Comparison of ENCODE assay signal across 13 cellular contexts in the genomic region with DNA sequence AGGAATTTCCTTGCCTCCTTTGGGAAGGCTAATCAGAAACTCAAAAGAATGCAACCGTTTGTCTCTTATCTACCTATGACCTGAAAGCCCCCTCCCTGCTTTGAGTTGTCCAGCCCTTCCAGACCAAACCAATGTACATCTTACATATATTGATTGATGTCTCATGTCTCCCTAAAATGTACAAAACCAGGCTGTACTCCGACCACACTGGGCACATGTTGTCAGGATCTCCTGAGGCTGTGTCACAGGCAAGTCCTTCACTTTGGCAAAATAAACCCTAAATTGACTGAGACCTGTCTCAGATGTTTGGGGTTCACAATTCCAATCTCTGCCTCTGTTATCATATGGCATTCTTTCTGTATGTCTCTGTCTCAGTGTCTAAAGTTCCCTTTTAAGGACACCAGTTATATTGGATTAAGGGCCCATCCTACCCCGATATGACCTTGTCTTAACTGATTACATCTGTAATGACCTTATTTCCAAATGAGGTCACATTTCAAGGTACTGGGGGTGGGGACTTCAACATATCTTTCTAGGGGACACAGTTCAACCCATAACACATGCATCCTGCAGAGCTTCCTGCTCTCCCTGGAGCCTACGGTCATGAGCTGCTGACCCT.
DNase-seq lines count a peak whose midpoint lies in the region; ATAC-seq, FAIRE-seq and TF ChIP-seq lines count a peak whose summit lies in the region.
"Had no signal": no experiment of that assay in that cellular context is flagged by ENCODE, and none has a peak within 500 bp of the region (broad histone marks: within the 10 kb centered on the region; RNA-seq: fewer than 3 reads in every experiment).

No MANE protein-coding gene starts in this region.

- H3K27me3 Mint-ChIP-seq in T-helper 2 cell treated with Interferon-gamma antibody and Interleukin-4, amounts not matched to agents 5 μg/mL and 100 μg/mL, for 36 hours (ENCODE audit: low read depth), result no peaks in the 10 kb centered on the region

- TF ChIP-seq RAD21 in K562 (CRISPR knock-in tag; conservative IDR thresholded peaks at IDR 0.05 in 1 of 2, IDR thresholded peaks at IDR 0.05 in 1 of 2), result no peak

- H3K9me1 ChIP-seq in K562 (ENCODE audit: control insufficient read depth, insufficient read depth, low read length), result no peaks in the 10 kb centered on the region

- POLR2A ChIA-PET in K562 (lab: Yijun Ruan, JAX), result interaction anchor here (0.8 to 1.0 kb wide), 3 partner anchors 8 to 20 kb away, joined by 3 to 4 read pairs (median 4); no protein-coding TSS in a partner anchor

- WGBS in K562 (ENCODE audit: insufficient coverage, low coverage, missing lambda C conversion rate), result 56% methylated on average over 4 of the region's 4 CpGs

- no peaks in the 10 kb centered on the region for H3K79me2 ChIP-seq in K562 (ENCODE audit: control insufficient read depth, insufficient read depth, low read length)

- H3K27me3 ChIP-seq in K562 (ENCODE audit: control insufficient read depth in 2 of 2, insufficient read depth in 2 of 2, low read length in 2 of 2), result no peaks in the 10 kb centered on the region
- no peaks in the 10 kb centered on the region for H3K27me3 ChIP-seq in neutrophil
- H3K27me3 ChIP-seq in BE2C, result no peaks in the 10 kb centered on the region
- H3K27me3 ChIP-seq: upper lobe of left lung had no signal

- no peak overlapping the region for H2AFZ ChIP-seq in K562 (ENCODE audit: low read depth, low read length)

- TF ChIP-seq POLR2A in K562 (conservative IDR thresholded peaks at IDR 0.05), result no peak

- no peak for FAIRE-seq in K562 (lab: Jason Lieb, UNC)

- H3K4me3 Mint-ChIP-seq in T-helper 2 cell treated with Interferon-gamma antibody and Interleukin-4, amounts not matched to agents 5 μg/mL and 100 μg/mL, for 36 hours, result peak overlapping the region; percentile 45

- peaks cover 13% of the 10 kb centered on the region for H3K36me3 Mint-ChIP-seq in T-helper 2 cell treated with Interferon-gamma antibody and Interleukin-4, amounts not matched to agents 5 μg/mL and 100 μg/mL, for 36 hours (ENCODE audit: low read depth)

- H3K4me1 Mint-ChIP-seq in T-helper 2 cell treated with Interferon-gamma antibody and Interleukin-4, amounts not matched to agents 5 μg/mL and 100 μg/mL, for 36 hours (ENCODE audit: low read depth), result peaks cover 75% of the 10 kb centered on the region

- peak overlapping the region; percentile 76 for H3K27ac Mint-ChIP-seq in T-helper 2 cell treated with Interferon-gamma antibody and Interleukin-4, amounts not matched to agents 5 μg/mL and 100 μg/mL, for 36 hours

- in situ Hi-C loops in K562 (cut with MboI), result no loop called here

- ATAC-seq in K562, result no peak
- ATAC-seq: left ventricle myocardium superior had no signal

- CTCF ChIA-PET in K562 (lab: Yijun Ruan, JAX; ENCODE audit: low intra/inter-chr PET ratio), result no interaction called here

- TF ChIP-seq CTCF in K562 (IDR thresholded peaks at IDR 0.05 in 2 of 3, conservative IDR thresholded peaks at IDR 0.05 in 1 of 3; ENCODE audit: insufficient read depth in 2 of 3, low read depth in 1 of 3, low read length in 3 of 3) (no peak), neutrophil (IDR thresholded peaks at IDR 0.05) (no peak), foreskin fibroblast (IDR thresholded peaks at IDR 0.05; ENCODE audit: low read depth, low read length) (no peak), BE2C (IDR thresholded peaks at IDR 0.05; ENCODE audit: low read depth, low read length) (no peak)

- TF ChIP-seq EP300 in K562 (IDR thresholded peaks at IDR 0.05; ENCODE audit: low read length), result no peak

- no peaks in the 10 kb centered on the region for H4K20me1 ChIP-seq in K562 (replicated peaks; ENCODE audit: control insufficient read depth, insufficient read depth, low read length)

- BruUV-seq in K562 (replicated peaks; lab: Mats Ljungman, UMichigan), result no TSS peak

- intact Hi-C loops in K562 (cut with micrococcal nuclease), result loop anchor here (5.0 to 10.0 kb wide), 2 partner anchors 65 to 352 kb away; no protein-coding TSS in a partner anchor

- no peak overlapping the region for H3K4me3 ChIP-seq in K562
- no peak overlapping the region for H3K4me3 ChIP-seq in neutrophil (ENCODE audit: low read depth in 1 of 2, low read length in 1 of 2)
- no peak overlapping the region for H3K4me3 ChIP-seq in foreskin fibroblast (ENCODE audit: low read depth in 1 of 2, low read length in 2 of 2)
- H3K4me3 ChIP-seq in BE2C (ENCODE audit: low read depth, low read length), result no peak overlapping the region
- H3K4me3 ChIP-seq: upper lobe of left lung had no signal

- no peak overlapping the region for H3K4me2 ChIP-seq in K562 (ENCODE audit: insufficient read depth, low read length)

- no peak for DNase-seq in T-helper 2 cell treated with Interferon-gamma antibody and Interleukin-4, amounts not matched to agents 5 μg/mL and 100 μg/mL, for 36 hours (ENCODE audit: low spot score)
- DNase-seq in T-helper 2 cell, result no peak
- peak; percentile 13 for DNase-seq in NCI-H82 treated with DMSO at 0.1 percent for 48 hours (lab: John Stamatoyannopoulos, UW; ENCODE audit: unreplicated experiment)
- no peak for DNase-seq in K562 (ENCODE audit: extremely low read depth in 1 of 4, low spot score in 3 of 4)
- no peak for DNase-seq in activated effector memory CD4-positive, alpha-beta T cell treated with Interleukin-2 at 50 U/mL for 16 hours
- no peak for DNase-seq in foreskin fibroblast
- no peak for DNase-seq in BE2C
- DNase-seq: 8988T, left ventricle myocardium superior, NCI-H1417 treated with DMSO at 0.1 percent for 48 hours, NCI-H510A treated with DMSO at 0.1 percent for 48 hours, upper lobe of left lung had no signal

- H3K36me3 ChIP-seq in K562 (ENCODE audit: control insufficient read depth, insufficient read depth, low read length) (no peaks in the 10 kb centered on the region), neutrophil (no peaks in the 10 kb centered on the region), BE2C (no peaks in the 10 kb centered on the region)
- H3K36me3 ChIP-seq: upper lobe of left lung had no signal

- no peak overlapping the region for H3K9ac ChIP-seq in K562 (ENCODE audit: insufficient read depth in 1 of 2, low read depth in 2 of 2, low read length in 2 of 2)

- peaks cover 18 to 73% of the 10 kb centered on the region in 2 experiments for H3K4me1 ChIP-seq in K562 (replicated peaks in 1 of 2; ENCODE audit: control insufficient read depth in 2 of 2, insufficient read depth in 2 of 2, low read length in 2 of 2)
- H3K4me1 ChIP-seq in neutrophil (ENCODE audit: control insufficient read depth in 1 of 2, insufficient read depth in 1 of 2, low read depth in 1 of 2, low read length in 1 of 2), result peaks cover 53 to 57% of the 10 kb centered on the region in 2 experiments
- no peaks in the 10 kb centered on the region for H3K4me1 ChIP-seq in BE2C

- peaks cover 10% of the 10 kb centered on the region for H3K9me3 Mint-ChIP-seq in T-helper 2 cell treated with Interferon-gamma antibody and Interleukin-4, amounts not matched to agents 5 μg/mL and 100 μg/mL, for 36 hours

- H3K9me3 ChIP-seq in K562 (replicated peaks; ENCODE audit: control insufficient read depth, insufficient read depth, low read depth, low read length) (peaks cover 27% of the 10 kb centered on the region), neutrophil (no peaks in the 10 kb centered on the region), BE2C (no peaks in the 10 kb centered on the region)
- H3K9me3 ChIP-seq: upper lobe of left lung had no signal

- H3K27ac ChIP-seq in K562 (ENCODE audit: extremely low read depth, low read depth, low read length) (peak overlapping the region; percentile 93; the same call in 1 of the 3 replicates), neutrophil (peak overlapping the region; percentile 88)

TF ChIP-seq in K562, 482 proteins besides CTCF, POLR2A, EP300 and RAD21 (continues in another document):
- TF ChIP-seq CBX5 (IDR thresholded peaks at IDR 0.05; ENCODE audit: borderline replicate concordance, low read depth) (0 out of 2 replicates have a peak, but pooled peaks have one; percentile 14), GATA2 (CRISPR knock-in tag; IDR thresholded peaks at IDR 0.05) (no peak)
- TF ChIP-seq, protein P1, sequence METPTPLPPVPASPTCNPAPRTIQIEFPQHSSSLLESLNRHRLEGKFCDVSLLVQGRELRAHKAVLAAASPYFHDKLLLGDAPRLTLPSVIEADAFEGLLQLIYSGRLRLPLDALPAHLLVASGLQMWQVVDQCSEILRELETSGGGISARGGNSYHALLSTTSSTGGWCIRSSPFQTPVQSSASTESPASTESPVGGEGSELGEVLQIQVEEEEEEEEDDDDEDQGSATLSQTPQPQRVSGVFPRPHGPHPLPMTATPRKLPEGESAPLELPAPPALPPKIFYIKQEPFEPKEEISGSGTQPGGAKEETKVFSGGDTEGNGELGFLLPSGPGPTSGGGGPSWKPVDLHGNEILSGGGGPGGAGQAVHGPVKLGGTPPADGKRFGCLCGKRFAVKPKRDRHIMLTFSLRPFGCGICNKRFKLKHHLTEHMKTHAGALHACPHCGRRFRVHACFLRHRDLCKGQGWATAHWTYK (CRISPR knock-in tag; IDR thresholded peaks at IDR 0.05), result no peak
- TF ChIP-seq, protein P2, sequence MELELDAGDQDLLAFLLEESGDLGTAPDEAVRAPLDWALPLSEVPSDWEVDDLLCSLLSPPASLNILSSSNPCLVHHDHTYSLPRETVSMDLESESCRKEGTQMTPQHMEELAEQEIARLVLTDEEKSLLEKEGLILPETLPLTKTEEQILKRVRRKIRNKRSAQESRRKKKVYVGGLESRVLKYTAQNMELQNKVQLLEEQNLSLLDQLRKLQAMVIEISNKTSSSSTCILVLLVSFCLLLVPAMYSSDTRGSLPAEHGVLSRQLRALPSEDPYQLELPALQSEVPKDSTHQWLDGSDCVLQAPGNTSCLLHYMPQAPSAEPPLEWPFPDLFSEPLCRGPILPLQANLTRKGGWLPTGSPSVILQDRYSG (tag; conservative IDR thresholded peaks at IDR 0.05; ENCODE audit: low read depth), result no peak
